8 cellular contexts compared by ENCODE assay signal in genomic region chr18:23515911-23516546, GRCh38. TPM values are rescaled to one million over a fixed set of nuclear protein-coding genes. Genes with fewer than 3 reads are reported as not detected.
DNase-seq lines count a peak whose midpoint lies in the region; ATAC-seq and TF ChIP-seq lines count a peak whose summit lies in the region.

No MANE protein-coding gene starts in this region.

- peak; percentile 97 for TF ChIP-seq CTCF in OCI-LY7 (conservative IDR thresholded peaks at IDR 0.05; ENCODE audit: low read length)

- H3K4me3 ChIP-seq in OCI-LY7 (ENCODE audit: low read depth, low read length, poor library complexity, severe bottlenecking), result no peak overlapping the region

- H3K27me3 Mint-ChIP-seq in naive thymus-derived CD8-positive, alpha-beta T cell, result no peaks in the 10 kb centered on the region
- no peaks in the 10 kb centered on the region for H3K27me3 Mint-ChIP-seq in stimulated activated naive B cell treated with anti-CD40 and anti-IgM and Interleukin-4, amounts not matched to agents 10 μg/mL and 1 μg/mL and 100 μg/mL, for 72 hours

- no peak overlapping the region for H3K4me2 ChIP-seq in OCI-LY7 (ENCODE audit: low read length)

- no peak overlapping the region for H3K4me3 Mint-ChIP-seq in naive thymus-derived CD8-positive, alpha-beta T cell
- H3K4me3 Mint-ChIP-seq in stimulated activated naive B cell treated with anti-CD40 and anti-IgM and Interleukin-4, amounts not matched to agents 10 μg/mL and 1 μg/mL and 100 μg/mL, for 72 hours, result no peak overlapping the region

- H3K4me1 ChIP-seq in OCI-LY7 (ENCODE audit: insufficient read depth, low read length, poor library complexity, severe bottlenecking), result no peaks in the 10 kb centered on the region

- no peaks in the 10 kb centered on the region for H3K79me2 ChIP-seq in OCI-LY7 (ENCODE audit: insufficient read depth, low read depth, low read length)

- H3K9me3 Mint-ChIP-seq in naive thymus-derived CD8-positive, alpha-beta T cell, result no peaks in the 10 kb centered on the region
- H3K9me3 Mint-ChIP-seq in stimulated activated naive B cell treated with anti-CD40 and anti-IgM and Interleukin-4, amounts not matched to agents 10 μg/mL and 1 μg/mL and 100 μg/mL, for 72 hours, result no peaks in the 10 kb centered on the region

- H3K36me3 Mint-ChIP-seq in naive thymus-derived CD8-positive, alpha-beta T cell, result peaks cover 0 to 82% (median 19%) of the 10 kb centered on the region in 3 donors
- peaks cover 31 to 49% of the 10 kb centered on the region in 2 donors for H3K36me3 Mint-ChIP-seq in stimulated activated naive B cell treated with anti-CD40 and anti-IgM and Interleukin-4, amounts not matched to agents 10 μg/mL and 1 μg/mL and 100 μg/mL, for 72 hours

- ATAC-seq in GM21367 (IDR thresholded peaks at IDR 0.05; ENCODE audit: unreplicated experiment) (peak; percentile 75), esophagus mucosa (peak; percentile 90)
- peak; percentile 99 for ATAC-seq in naive thymus-derived CD8-positive, alpha-beta T cell
- ATAC-seq in stimulated activated naive B cell treated with anti-CD40 and anti-IgM and Interleukin-4, amounts not matched to agents 10 μg/mL and 1 μg/mL and 100 μg/mL, for 72 hours (replicated peaks), result peak; percentile 97 to 98

- peak overlapping the region in 7 of 10 donors; percentile 2 to 84 (median 28) for H3K27ac Mint-ChIP-seq in naive thymus-derived CD8-positive, alpha-beta T cell
- peak overlapping the region; percentile 44 for H3K27ac Mint-ChIP-seq in stimulated activated naive B cell treated with anti-CD40 and anti-IgM and Interleukin-4, amounts not matched to agents 10 μg/mL and 1 μg/mL and 100 μg/mL, for 72 hours

- DNase-seq in COR-L47 (lab: John Stamatoyannopoulos, UW) (peak; percentile 70), HuH-7.5 (ENCODE audit: low spot score) (peak; percentile 49), OCI-LY7 (ENCODE audit: low spot score) (peak; percentile 81), activated T-cell treated with anti-CD3 and anti-CD28 coated beads for 4 hours (peak; percentile 65)
- DNase-seq in naive thymus-derived CD8-positive, alpha-beta T cell, result peak; percentile 51 to 83 (median 68)
- DNase-seq in stimulated activated naive B cell treated with anti-CD40 and anti-IgM and Interleukin-4, amounts not matched to agents 10 μg/mL and 1 μg/mL and 100 μg/mL, for 72 hours, result peak; percentile 44

- CTCF ChIA-PET in OCI-LY7 (lab: Charles Lee; ENCODE audit: unreplicated experiment), result interaction anchor here (0.6 to 0.9 kb wide), 2 partner anchors 30 to 66 kb away, joined by 3 read pairs; no protein-coding TSS in a partner anchor

- no peaks in the 10 kb centered on the region for H4K20me1 ChIP-seq in OCI-LY7 (ENCODE audit: insufficient read depth, low read length)

- intact Hi-C loops in OCI-LY7 (cut with micrococcal nuclease; ENCODE audit: unreplicated experiment), result loop anchor here (1.0 to 10.0 kb wide), 3 partner anchors 71 to 399 kb away; no protein-coding TSS in a partner anchor

- no TSS peak for BruUV-seq in OCI-LY7 (replicated peaks; lab: Mats Ljungman, UMichigan)

- no peaks in the 10 kb centered on the region for H3K9me2 ChIP-seq in OCI-LY7 (ENCODE audit: insufficient read depth, low read length)

- peaks cover 9 to 29% (median 15%) of the 10 kb centered on the region in 4 donors for H3K4me1 Mint-ChIP-seq in naive thymus-derived CD8-positive, alpha-beta T cell
- peaks cover 14 to 47% of the 10 kb centered on the region in 2 donors for H3K4me1 Mint-ChIP-seq in stimulated activated naive B cell treated with anti-CD40 and anti-IgM and Interleukin-4, amounts not matched to agents 10 μg/mL and 1 μg/mL and 100 μg/mL, for 72 hours

- H3K9me3 ChIP-seq in OCI-LY7 (ENCODE audit: low read length), result no peaks in the 10 kb centered on the region

- H2AFZ ChIP-seq in OCI-LY7 (ENCODE audit: low read length), result no peak overlapping the region

- POLR2A ChIA-PET in OCI-LY7 (lab: Charles Lee), result interaction anchor here (0.7 kb wide), 2 partner anchors 35 to 179 kb away, joined by 3 read pairs; no protein-coding TSS in a partner anchor
- POLR2A ChIA-PET in naive thymus-derived CD8-positive, alpha-beta T cell (lab: Charles Lee), result interaction anchor here (1.0 to 1.5 kb wide), 3 partner anchors 13 to 71 kb away, joined by 4 to 8 read pairs (median 4); partner anchors contain the start of genes NPC1 and RMC1

- no peak overlapping the region for H3K27ac ChIP-seq in OCI-LY7 (ENCODE audit: low read depth, low read length, poor library complexity, severe bottlenecking)

- peaks cover 96% of the 10 kb centered on the region for H3K36me3 ChIP-seq in OCI-LY7 (ENCODE audit: insufficient read depth, low read length)

RNA-seq across cellular contexts. Expression of gene RMC1, which starts 12.7 kb away (rescaled TPM):
- 28.4 and 32.8 TPM in 2 replicates for total RNA-seq in OCI-LY7 (2014; rRNA removed; shearing (Covaris generic))
- total RNA-seq in OCI-LY7 (2022) (36.2 and 41.5 TPM in 2 replicates), esophagus mucosa (17.4 TPM)
- total RNA-seq in naive thymus-derived CD8-positive, alpha-beta T cell, result 10 to 100 TPM; 44.4 to 48.5 TPM
- polyA plus RNA-seq in naive thymus-derived CD8-positive, alpha-beta T cell, result 10 to 100 TPM; 24.6 to 28.3 (median 25.5) TPM
